In the genomic region with DNA sequence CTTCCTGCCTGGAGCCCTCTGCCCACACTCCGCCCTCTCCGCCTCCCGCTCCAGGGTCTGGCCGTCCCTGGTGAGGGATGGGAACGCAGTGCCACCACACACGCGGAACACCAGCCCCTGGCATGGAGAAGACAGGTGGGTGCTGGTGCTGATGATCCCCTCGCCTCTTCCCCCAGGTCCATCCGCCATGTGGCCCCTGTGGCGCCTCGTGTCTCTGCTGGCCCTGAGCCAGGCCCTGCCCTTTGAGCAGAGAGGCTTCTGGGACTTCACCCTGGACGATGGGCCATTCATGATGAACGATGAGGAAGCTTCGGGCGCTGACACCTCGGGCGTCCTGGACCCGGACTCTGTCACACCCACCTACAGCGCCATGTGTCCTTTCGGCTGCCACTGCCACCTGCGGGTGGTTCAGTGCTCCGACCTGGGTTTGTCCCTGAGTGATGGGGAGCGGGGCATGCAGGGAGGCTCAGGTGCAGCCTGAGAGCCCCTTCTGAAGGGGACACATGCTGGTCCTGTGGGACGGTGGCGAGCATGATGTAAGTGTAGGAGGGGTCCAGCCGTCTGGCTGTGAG, we compare ENCODE assay signal across 1 cellular context.
TF ChIP-seq lines count a peak whose summit lies in the region.

No MANE protein-coding gene starts in this region.

TF ChIP-seq in HepG2, 621 proteins besides CTCF, POLR2A, EP300 and RAD21:
- TF ChIP-seq HNRNPL (IDR thresholded peaks at IDR 0.05; ENCODE audit: low read depth, low read length) (0 out of 2 replicates have a peak, but pooled peaks have one; percentile 24), ZNF772 (CRISPR knock-in tag; IDR thresholded peaks at IDR 0.05) (no peak)
